11 cellular contexts compared by ENCODE assay signal in the genomic region with DNA sequence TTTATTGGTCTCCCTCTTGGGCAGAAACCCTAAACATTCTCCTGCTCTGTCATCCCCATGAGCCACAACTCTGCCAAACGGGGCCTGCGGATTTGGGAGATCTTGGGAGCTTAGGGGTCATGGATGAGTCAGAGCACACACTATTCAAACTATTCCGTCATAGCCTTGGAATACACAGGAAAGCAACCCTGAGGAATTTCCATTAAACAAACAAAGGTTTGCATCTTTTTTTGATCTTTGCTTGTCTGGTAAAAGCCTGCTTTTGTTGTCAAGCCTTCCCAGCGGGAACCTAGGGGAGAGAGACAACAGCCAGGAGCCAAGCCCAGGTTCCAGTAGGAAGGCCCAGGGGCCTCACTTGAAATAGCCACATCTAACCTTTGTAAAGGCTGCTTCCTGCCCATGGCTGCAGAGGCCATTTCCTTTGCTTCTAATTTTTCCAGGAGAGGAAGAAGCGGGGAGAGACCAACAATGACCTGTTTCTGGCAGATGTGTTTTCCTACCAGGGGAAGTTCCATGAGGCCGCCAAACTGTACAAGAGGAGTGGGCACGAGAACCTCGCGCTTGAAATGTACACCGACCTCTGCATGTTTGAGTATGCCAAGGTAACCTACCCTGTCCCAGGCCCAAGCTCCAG. TPM values are rescaled to one million over a fixed set of nuclear protein-coding genes. Genes with fewer than 3 reads are reported as not detected.
DNase-seq lines count a peak whose midpoint lies in the region; ATAC-seq and TF ChIP-seq lines count a peak whose summit lies in the region.
"Not testable (repeated sequence)": the region's sequence is repeated elsewhere in the genome, so short reads cannot be mapped to it uniquely, and the experiment has no call there.
"Had no signal": no experiment of that assay in that cellular context is flagged by ENCODE, and none has a peak within 500 bp of the region (broad histone marks: within the 10 kb centered on the region; RNA-seq: fewer than 3 reads in every experiment).

No MANE protein-coding gene starts in this region.

- H3K9me2 ChIP-seq in hepatocyte (replicated peaks; ENCODE audit: insufficient read depth) = not testable (repeated sequence)

- H3K9ac ChIP-seq in NT2/D1 (ENCODE audit: insufficient read length, low read depth) = peak overlapping the region; percentile 12

- ATAC-seq in esophagus mucosa = peak; percentile 29
- peak; percentile 39 for ATAC-seq in mucosa of descending colon

- H2AFZ ChIP-seq in hepatocyte = not testable (repeated sequence)

- not testable (repeated sequence) for H3K4me3 ChIP-seq in NT2/D1 (ENCODE audit: insufficient read length, low read depth); astrocyte of the cerebellum (ENCODE audit: low read depth, low read length); hepatocyte; mucosa of descending colon; skeletal muscle cell (ENCODE audit: low read depth, low read length)

- H3K79me2 ChIP-seq in hepatocyte = not testable (repeated sequence)

- peak overlapping the region; percentile 68 for H3K27ac ChIP-seq in hepatocyte

- H3K4me1 ChIP-seq in NT2/D1 (ENCODE audit: insufficient read depth, insufficient read length); hepatocyte (ENCODE audit: insufficient read depth); mucosa of descending colon (ENCODE audit: low read depth): not testable (repeated sequence)

- H3K4me2 ChIP-seq in hepatocyte = not testable (repeated sequence)

- in situ Hi-C loops in astrocyte of the cerebellum (cut with HindIII; ENCODE audit: low sequenced_read_pairs) = not testable (repeated sequence)

- not testable (repeated sequence) for H3K9me3 ChIP-seq in NT2/D1 (ENCODE audit: insufficient read depth, low read length); hepatocyte (ENCODE audit: low read depth); mucosa of descending colon

- TF ChIP-seq CTCF in astrocyte of the cerebellum (IDR thresholded peaks at IDR 0.05; ENCODE audit: low read depth, low read length, missing control alignments); hepatocyte (IDR thresholded peaks at IDR 0.05; ENCODE audit: poor library complexity); mucosa of descending colon (IDR thresholded peaks at IDR 0.05): not testable (repeated sequence)

- not testable (repeated sequence) for H3K27me3 ChIP-seq in NT2/D1 (ENCODE audit: insufficient read depth, insufficient read length); hepatocyte

- 57% methylated on average over 10 of the region's 10 CpGs for WGBS in hepatocyte (ENCODE audit: low lambda C conversion rate, missing lambda C conversion rate)

- not testable (repeated sequence) for H4K20me1 ChIP-seq in hepatocyte (ENCODE audit: insufficient read depth, poor library complexity, severe bottlenecking)

- intact Hi-C loops in mucosa of descending colon (cut with DNase I, micrococcal nuclease) = not testable (repeated sequence)

- H3K36me3 ChIP-seq in NT2/D1 (ENCODE audit: insufficient read depth, insufficient read length, low read length) = peaks cover 63% of the 10 kb centered on the region
- not testable (repeated sequence) for H3K36me3 ChIP-seq in hepatocyte (replicated peaks; ENCODE audit: insufficient read depth, low read depth); mucosa of descending colon (ENCODE audit: low read depth)

- DNase-seq in A172 (ENCODE audit: low spot score) = peak; percentile 90
- DNase-seq in H4 (ENCODE audit: low spot score) = peak; percentile 82
- DNase-seq in NT2/D1 (ENCODE audit: low read depth, low spot score) = peak; percentile 54
- peak; percentile 69 for DNase-seq in astrocyte of the cerebellum (ENCODE audit: low read depth)
- not testable (repeated sequence) for DNase-seq in hepatocyte (ENCODE audit: low spot score); mucosa of descending colon
- peak; percentile 38 for DNase-seq in skeletal muscle cell (ENCODE audit: low read depth)

RNA-seq across cellular contexts. Expression of gene RHO, which starts 33.3 kb away (rescaled TPM):
- total RNA-seq in A172 (2014; rRNA removed; shearing (Covaris generic)) = not detected in 2 replicates
- total RNA-seq in H4 (2014; rRNA removed; shearing (Covaris generic)) = not detected in 2 replicates
- total RNA-seq in esophagus mucosa (not detected), hepatocyte (not detected in 2 replicates), mucosa of descending colon (not detected)
- polyA plus RNA-seq in hepatocyte = 0.19 TPM in 1 of 2 replicates, not detected in the other
- total RNA-seq: activated CD4-positive, alpha-beta memory T cell treated with anti-CD3 and anti-CD28 coated beads for 36 hours; activated T-cell treated with anti-CD3 and anti-CD28 coated beads, Interleukin-2, amount 50 U/mL, for 72 hours; left lobe of liver had no signal

RNA-seq across cellular contexts. Expression of gene H1-8, which starts 47.9 kb away (rescaled TPM):
- not detected in 2 replicates for total RNA-seq in A172 (2014; rRNA removed; shearing (Covaris generic))
- not detected in 2 replicates for total RNA-seq in H4 (2014; rRNA removed; shearing (Covaris generic))
- total RNA-seq in esophagus mucosa = not detected
- total RNA-seq in hepatocyte = not detected in 2 replicates
- not detected in 2 replicates for polyA plus RNA-seq in hepatocyte
- total RNA-seq in mucosa of descending colon = not detected
- total RNA-seq: activated CD4-positive, alpha-beta memory T cell treated with anti-CD3 and anti-CD28 coated beads for 36 hours; activated T-cell treated with anti-CD3 and anti-CD28 coated beads, Interleukin-2, amount 50 U/mL, for 72 hours; left lobe of liver had no signal

RNA-seq across cellular contexts. Expression of gene IFT122, which starts 55.1 kb away (rescaled TPM):
- total RNA-seq in A172 (2014; rRNA removed; shearing (Covaris generic)) = 21.5 and 22.3 TPM in 2 replicates
- total RNA-seq in H4 (2014; rRNA removed; shearing (Covaris generic)) = 12.4 and 23.6 TPM in 2 replicates
- total RNA-seq in esophagus mucosa (11.2 TPM), hepatocyte (14.6 and 17.3 TPM in 2 replicates), mucosa of descending colon (10 to 100 TPM; 24.6 to 35.0 (median 29.6) TPM)
- polyA plus RNA-seq in hepatocyte = 11.4 and 15.6 TPM in 2 replicates

RNA-seq across cellular contexts. Expression of gene MBD4, which starts 55.4 kb away (rescaled TPM):
- total RNA-seq in A172 (2014; rRNA removed; shearing (Covaris generic)) = 63.0 and 63.3 TPM in 2 replicates
- 35.4 and 40.5 TPM in 2 replicates for total RNA-seq in H4 (2014; rRNA removed; shearing (Covaris generic))
- total RNA-seq in esophagus mucosa (20.8 TPM), hepatocyte (25.0 and 27.5 TPM in 2 replicates), mucosa of descending colon (10 to 100 TPM; 26.6 to 30.6 (median 27.2) TPM)
- 20.8 and 22.2 TPM in 2 replicates for polyA plus RNA-seq in hepatocyte
